14 cellular contexts compared by ENCODE assay signal in genomic region chr5:67636091-67636490, GRCh38.
A peak's percentile ranks its signal among the peaks of the same experiment; 100 is the strongest.
DNase-seq lines count a peak whose midpoint lies in the region; TF ChIP-seq lines count a peak whose summit lies in the region.
"Had no signal": no experiment of that assay in that cellular context is flagged by ENCODE, and none has a peak within 500 bp of the region (broad histone marks: within the 10 kb centered on the region; RNA-seq: fewer than 3 reads in every experiment).

No MANE protein-coding gene starts in this region.

- H3K27ac ChIP-seq in esophagus muscularis mucosa (replicated peaks in 1 of 4) (peak overlapping the region; percentile 58 to 63 (median 60)), sigmoid colon (peak overlapping the region; percentile 9 to 36 (median 25))
- H3K27ac ChIP-seq: pancreas, suprapubic skin had no signal

- peak; percentile 83 for DNase-seq in G401 (ENCODE audit: low spot score)
- DNase-seq in esophagus muscularis mucosa (ENCODE audit: extremely low spot score), result no peak
- DNase-seq in inferior parietal cortex (ENCODE audit: extremely low spot score), result peak; percentile 44
- DNase-seq in sigmoid colon, result peak; percentile 89
- DNase-seq in NCI-H1048 (lab: John Stamatoyannopoulos, UW), result no peak
- no peak for DNase-seq in NCI-H748 treated with DMSO at 0.1 percent for 48 hours (lab: John Stamatoyannopoulos, UW)
- no peak for DNase-seq in NCI-H1417 (lab: John Stamatoyannopoulos, UW)
- no peak for DNase-seq in stimulated activated CD4-positive, alpha-beta T cell treated with anti-CD3 and anti-CD28 coated beads, Interleukin-15, amount 100 ng/mL, for 24 hours
- DNase-seq: activated CD4-positive, alpha-beta T cell treated with anti-CD3 and anti-CD28 coated beads, Interleukin-2, amount 50 U/mL, for 4 hours; NCI-H2029; NCI-H510A treated with DMSO at 0.1 percent for 48 hours; pancreas; SK-N-SH had no signal

- no peaks in the 10 kb centered on the region for H3K36me3 ChIP-seq in esophagus muscularis mucosa
- H3K36me3 ChIP-seq in sigmoid colon, result no peaks in the 10 kb centered on the region
- H3K36me3 ChIP-seq: pancreas, suprapubic skin had no signal

- no peaks in the 10 kb centered on the region for H3K27me3 ChIP-seq in esophagus muscularis mucosa
- no peaks in the 10 kb centered on the region for H3K27me3 ChIP-seq in sigmoid colon
- H3K27me3 ChIP-seq: pancreas, suprapubic skin had no signal

- H3K9me3 ChIP-seq in esophagus muscularis mucosa (no peaks in the 10 kb centered on the region), sigmoid colon (no peaks in the 10 kb centered on the region)
- H3K9me3 ChIP-seq: pancreas, SK-N-SH, suprapubic skin had no signal

- no peak for TF ChIP-seq POLR2A in esophagus muscularis mucosa (IDR thresholded peaks at IDR 0.05; ENCODE audit: low read depth)
- TF ChIP-seq POLR2A in sigmoid colon (IDR thresholded peaks at IDR 0.05), result no peak

- 40% methylated on average over 1 of the region's 1 CpG for WGBS in esophagus muscularis mucosa
- 80 to 87% methylated on average over 1 of the region's 1 CpG for WGBS in sigmoid colon, 2 donors

- peaks cover 14 to 34% (median 31%) of the 10 kb centered on the region in 4 donors for H3K4me1 ChIP-seq in esophagus muscularis mucosa
- peaks cover 0 to 26% (median 22%) of the 10 kb centered on the region in 4 donors for H3K4me1 ChIP-seq in sigmoid colon
- H3K4me1 ChIP-seq: pancreas had no signal

- no peak for TF ChIP-seq CTCF in esophagus muscularis mucosa (IDR thresholded peaks at IDR 0.05)
- no peak for TF ChIP-seq CTCF in sigmoid colon (IDR thresholded peaks at IDR 0.05)

- H3K4me3 ChIP-seq in esophagus muscularis mucosa, result no peak overlapping the region
- H3K4me3 ChIP-seq in sigmoid colon, result no peak overlapping the region
- H3K4me3 ChIP-seq: pancreas, suprapubic skin had no signal

- in situ Hi-C loops in G401 (cut with HindIII; ENCODE audit: low sequenced_read_pairs), result no loop called here

- intact Hi-C loops in esophagus muscularis mucosa (cut with DNase I), result no loop called here
- intact Hi-C loops in sigmoid colon (cut with DNase I), result no loop called here

- no peak for TF ChIP-seq EP300 in esophagus muscularis mucosa (IDR thresholded peaks at IDR 0.05)
- TF ChIP-seq EP300 in sigmoid colon (IDR thresholded peaks at IDR 0.05), result no peak

Comparison
In these comparisons a context has a peak if more than half of its experiments do, and no peak if none do; other contexts are left out.
1. DNase-seq: peak in G401 (single experiment), inferior parietal cortex (single experiment) and sigmoid colon (single experiment); none in esophagus muscularis mucosa (single experiment), NCI-H1048 (single experiment), NCI-H748 treated with DMSO at 0.1 percent for 48 hours (single experiment), NCI-H1417 (0 of 3) and stimulated activated CD4-positive, alpha-beta T cell treated with anti-CD3 and anti-CD28 coated beads, Interleukin-15, amount 100 ng/mL, for 24 hours (single experiment).